1 cellular context compared by ENCODE assay signal in genomic region chr17:49763735-49764558, GRCh38.
TF ChIP-seq lines count a peak whose summit lies in the region.

Gene FAM117A (minus strand): TSS chr17:49764131. CDS start chr17:49764087, 44 bp downstream.

TF ChIP-seq in HepG2, 621 proteins besides CTCF, POLR2A, EP300 and RAD21 (continued from another document and continues in another):
- TF ChIP-seq ZBTB43 (CRISPR knock-in tag; conservative IDR thresholded peaks at IDR 0.05) (no peak), HNRNPL (IDR thresholded peaks at IDR 0.05; ENCODE audit: low read depth, low read length) (no peak), ATF3 (CRISPR knock-in tag; IDR thresholded peaks at IDR 0.05) (no peak), PAWR (CRISPR knock-in tag; IDR thresholded peaks at IDR 0.05; ENCODE audit: borderline replicate concordance) (no peak), KDM5B (CRISPR knock-in tag; IDR thresholded peaks at IDR 0.05; ENCODE audit: borderline replicate concordance) (no peak), RBAK (CRISPR knock-in tag; IDR thresholded peaks at IDR 0.05) (no peak), IKZF1 (IDR thresholded peaks at IDR 0.05) (no peak), SMAD1 (CRISPR knock-in tag; IDR thresholded peaks at IDR 0.05; ENCODE audit: borderline replicate concordance, low read depth) (no peak), ATM (IDR thresholded peaks at IDR 0.05; ENCODE audit: borderline replicate concordance) (no peak), NCOA5 (CRISPR knock-in tag; IDR thresholded peaks at IDR 0.05) (no peak), ZNF281 (CRISPR knock-in tag; IDR thresholded peaks at IDR 0.05; ENCODE audit: borderline replicate concordance) (no peak; the same call in 1 of the 2 replicates), MYNN (CRISPR knock-in tag; IDR thresholded peaks at IDR 0.05; ENCODE audit: low read depth) (no peak), ZNF383 (CRISPR knock-in tag; IDR thresholded peaks at IDR 0.05; ENCODE audit: borderline replicate concordance) (no peak), FOSL2 (CRISPR knock-in tag; IDR thresholded peaks at IDR 0.05) (no peak), ZBTB37 (CRISPR knock-in tag; IDR thresholded peaks at IDR 0.05) (no peak), BORCS8-MEF2B (CRISPR knock-in tag; IDR thresholded peaks at IDR 0.05) (no peak; the same call in 1 of the 2 replicates), YEATS4 (CRISPR knock-in tag; IDR thresholded peaks at IDR 0.05; ENCODE audit: borderline replicate concordance) (no peak), PHF20 (CRISPR knock-in tag; IDR thresholded peaks at IDR 0.05) (0 out of 2 replicates have a peak, but pooled peaks have one; percentile 2), ZNF230 (CRISPR knock-in tag; IDR thresholded peaks at IDR 0.05) (no peak), ZNF543 (CRISPR knock-in tag; IDR thresholded peaks at IDR 0.05) (no peak), ZNF317 (CRISPR knock-in tag; IDR thresholded peaks at IDR 0.05) (no peak), SMAD9 (CRISPR knock-in tag; IDR thresholded peaks at IDR 0.05) (no peak), ZNF446 (CRISPR knock-in tag; IDR thresholded peaks at IDR 0.05) (no peak), ZNF75D (CRISPR knock-in tag; IDR thresholded peaks at IDR 0.05; ENCODE audit: borderline replicate concordance) (no peak), NR1H2 (CRISPR knock-in tag; IDR thresholded peaks at IDR 0.05; ENCODE audit: borderline replicate concordance, low read depth) (no peak), MEF2D (CRISPR knock-in tag; IDR thresholded peaks at IDR 0.05) (no peak), POLR2G (IDR thresholded peaks at IDR 0.05; ENCODE audit: low read depth, low read length) (peak; percentile 97), NFATC3 (CRISPR knock-in tag; IDR thresholded peaks at IDR 0.05) (no peak), NFKBIZ (CRISPR knock-in tag; IDR thresholded peaks at IDR 0.05) (peak; percentile 62; the same call in 1 of the 2 replicates), U2AF1 (optimal IDR thresholded peaks at IDR 0.05; ENCODE audit: low read depth, low read length) (no peak), ZFY (CRISPR knock-in tag; IDR thresholded peaks at IDR 0.05) (peak; percentile 53; the same call in 1 of the 2 replicates), ZNF44 (CRISPR knock-in tag; IDR thresholded peaks at IDR 0.05) (no peak), NFE2 (CRISPR knock-in tag; IDR thresholded peaks at IDR 0.05) (no peak), ZNF724P (CRISPR knock-in tag; IDR thresholded peaks at IDR 0.05; ENCODE audit: borderline replicate concordance) (no peak), KAT2B (IDR thresholded peaks at IDR 0.05; ENCODE audit: borderline replicate concordance, low read depth, low read length) (no peak), ZNF660 (CRISPR knock-in tag; IDR thresholded peaks at IDR 0.05; ENCODE audit: borderline replicate concordance, low read depth) (no peak), ZNF3 (CRISPR knock-in tag; IDR thresholded peaks at IDR 0.05) (no peak), HNRNPK (IDR thresholded peaks at IDR 0.05; ENCODE audit: low read depth, low read length, poor library complexity, severe bottlenecking) (no peak), ZSCAN22 (CRISPR knock-in tag; IDR thresholded peaks at IDR 0.05) (no peak), NFKB2 (CRISPR knock-in tag; IDR thresholded peaks at IDR 0.05; ENCODE audit: borderline replicate concordance) (no peak), NR2F6 (IDR thresholded peaks at IDR 0.05) (no peak), NR2F6 (CRISPR knock-in tag; IDR thresholded peaks at IDR 0.05) (no peak), ONECUT2 (CRISPR knock-in tag; IDR thresholded peaks at IDR 0.05) (no peak), ZNF451 (CRISPR knock-in tag; IDR thresholded peaks at IDR 0.05) (no peak; the same call in 1 of the 2 replicates), ZNF33B (CRISPR knock-in tag; IDR thresholded peaks at IDR 0.05) (no peak), ZNF282 (IDR thresholded peaks at IDR 0.05; ENCODE audit: partially characterized antibody) (no peak), TEF (CRISPR knock-in tag; IDR thresholded peaks at IDR 0.05) (no peak), MXD3 (CRISPR knock-in tag; IDR thresholded peaks at IDR 0.05) (no peak), PAXIP1 (CRISPR knock-in tag; conservative IDR thresholded peaks at IDR 0.05) (no peak), XRCC5 (optimal IDR thresholded peaks at IDR 0.05; ENCODE audit: low read length) (peak; percentile 41), ZBTB7A (CRISPR knock-in tag; IDR thresholded peaks at IDR 0.05) (no peak), ZNF280B (CRISPR knock-in tag; IDR thresholded peaks at IDR 0.05; ENCODE audit: borderline replicate concordance) (no peak), RFXAP (CRISPR knock-in tag; IDR thresholded peaks at IDR 0.05; ENCODE audit: borderline replicate concordance) (peak; percentile 79), CAMTA2 (CRISPR knock-in tag; IDR thresholded peaks at IDR 0.05; ENCODE audit: borderline replicate concordance) (no peak), ZNF30 (CRISPR knock-in tag; IDR thresholded peaks at IDR 0.05) (no peak), IRF1 (CRISPR knock-in tag; IDR thresholded peaks at IDR 0.05; ENCODE audit: low read depth) (no peak), NRL (CRISPR knock-in tag; IDR thresholded peaks at IDR 0.05; ENCODE audit: borderline replicate concordance) (no peak), SRY (CRISPR knock-in tag; IDR thresholded peaks at IDR 0.05) (no peak; the same call in 1 of the 2 replicates), CERS6 (CRISPR knock-in tag; IDR thresholded peaks at IDR 0.05) (no peak), KDM5A (IDR thresholded peaks at IDR 0.05; ENCODE audit: borderline replicate concordance, low read length) (peak; percentile 52; the same call in 1 of the 2 replicates), MZF1 (CRISPR knock-in tag; IDR thresholded peaks at IDR 0.05; ENCODE audit: borderline replicate concordance) (no peak), ZFP90 (CRISPR knock-in tag; IDR thresholded peaks at IDR 0.05; ENCODE audit: borderline replicate concordance) (no peak), ZNF180 (CRISPR knock-in tag; IDR thresholded peaks at IDR 0.05; ENCODE audit: borderline replicate concordance, low read depth) (no peak), JARID2 (CRISPR knock-in tag; IDR thresholded peaks at IDR 0.05; ENCODE audit: insufficient replicate concordance) (no peak)
